Comparison of ENCODE assay signal across 8 cellular contexts in genomic region chr12:48680861-48681260, GRCh38. TPM values are rescaled to one million over a fixed set of nuclear protein-coding genes. Genes with fewer than 3 reads are reported as not detected.
DNase-seq lines count a peak whose midpoint lies in the region; ATAC-seq, FAIRE-seq and TF ChIP-seq lines count a peak whose summit lies in the region.

No MANE protein-coding gene starts in this region.

- H3K4me3 Mint-ChIP-seq in CD8-positive, alpha-beta memory T cell = peak overlapping the region; percentile 97 to 99 (median 98)

- peaks cover 47% of the 10 kb centered on the region for H4K20me1 ChIP-seq in PC-3 (ENCODE audit: low read length)

- WGBS in pancreas, 2 donors = 72 to 79% methylated on average over 13 of the region's 13 CpGs

- peaks cover 13% of the 10 kb centered on the region for H3K36me3 ChIP-seq in CD8-positive, alpha-beta memory T cell (ENCODE audit: insufficient read depth, low read length)
- H3K36me3 ChIP-seq in PC-3 (ENCODE audit: low read depth, low read length) = peaks cover 39% of the 10 kb centered on the region
- peaks cover 0 to 8% (median 6%) of the 10 kb centered on the region in 3 donors for H3K36me3 ChIP-seq in pancreas

- H3K4me1 ChIP-seq in CD8-positive, alpha-beta memory T cell (ENCODE audit: insufficient read depth, low read length) = peaks cover 43% of the 10 kb centered on the region
- H3K4me1 ChIP-seq in PC-3 (ENCODE audit: insufficient read depth, low read length) (peaks cover 25% of the 10 kb centered on the region), pancreas (peaks cover 14 to 30% (median 24%) of the 10 kb centered on the region in 3 donors)

- intact Hi-C loops in PC-3 (cut with micrococcal nuclease) (no loop called here), pancreas (cut with DNase I) (no loop called here)

- H3K9ac ChIP-seq in PC-3 (ENCODE audit: low read length) = peak overlapping the region; percentile 86

- peak overlapping the region; percentile 95 to 99 (median 98) for H3K27ac Mint-ChIP-seq in CD8-positive, alpha-beta memory T cell

- no peaks in the 10 kb centered on the region for H3K9me3 ChIP-seq in CD8-positive, alpha-beta memory T cell (ENCODE audit: low read length)
- no peaks in the 10 kb centered on the region for H3K9me3 ChIP-seq in PC-3 (ENCODE audit: low read length)
- no peaks in the 10 kb centered on the region for H3K9me3 ChIP-seq in pancreas

- H2AFZ ChIP-seq in PC-3 (ENCODE audit: low read length) = no peak overlapping the region

- TF ChIP-seq CTCF in PC-3 (conservative IDR thresholded peaks at IDR 0.05; ENCODE audit: low read depth, low read length) = no peak
- no peak for TF ChIP-seq CTCF in epithelial cell of esophagus (IDR thresholded peaks at IDR 0.05; ENCODE audit: insufficient read depth, low read depth, low read length, missing control alignments)
- no peak for TF ChIP-seq CTCF in pancreas (IDR thresholded peaks at IDR 0.05)

- peak overlapping the region; percentile 99 for H3K4me3 ChIP-seq in CD8-positive, alpha-beta memory T cell (ENCODE audit: low read length)
- H3K4me3 ChIP-seq in PC-3 (ENCODE audit: low read length) (peak overlapping the region; percentile 74), epithelial cell of esophagus (ENCODE audit: low read length) (peak overlapping the region; percentile 99), pancreas (peak overlapping the region in 3 of 4 donors; percentile 83 to 89 (median 85))

- H3K27ac ChIP-seq in CD8-positive, alpha-beta memory T cell (ENCODE audit: low read depth, low read length) = peak overlapping the region; percentile 96
- no peak overlapping the region for H3K27ac ChIP-seq in PC-3 (ENCODE audit: low read length)
- no peak overlapping the region for H3K27ac ChIP-seq in pancreas

- no peak for DNase-seq in CD8-positive, alpha-beta memory T cell
- no peak for DNase-seq in PC-3
- no peak for DNase-seq in epithelial cell of esophagus (ENCODE audit: low read depth)
- DNase-seq in pancreas = no peak
- DNase-seq in putamen (ENCODE audit: low spot score) = no peak
- DNase-seq in NCI-H510A treated with DMSO at 0.1 percent for 48 hours (lab: John Stamatoyannopoulos, UW) = no peak

- peaks cover 62% of the 10 kb centered on the region for H3K79me2 ChIP-seq in PC-3 (ENCODE audit: low read length)

- CTCF ChIA-PET in CD8-positive, alpha-beta memory T cell (lab: Charles Lee) = interaction anchor here (1.0 kb wide), 1 partner anchor 9 kb away, joined by 3 read pairs; no protein-coding TSS in a partner anchor
- CTCF ChIA-PET in PC-3 (lab: Charles Lee) = no interaction called here

- no peaks in the 10 kb centered on the region for H3K27me3 ChIP-seq in CD8-positive, alpha-beta memory T cell (ENCODE audit: insufficient read depth, low read length, poor library complexity, severe bottlenecking)
- no peaks in the 10 kb centered on the region for H3K27me3 ChIP-seq in PC-3 (ENCODE audit: low read length)
- H3K27me3 ChIP-seq in pancreas = no peaks in the 10 kb centered on the region

- no peak for FAIRE-seq in pancreas (lab: Jason Lieb, UNC)

- BruUV-seq in PC-3 (replicated peaks; lab: Mats Ljungman, UMichigan) = no TSS peak

- H3F3A ChIP-seq in PC-3 (ENCODE audit: low read length, unreplicated experiment) = no peaks in the 10 kb centered on the region

- no peaks in the 10 kb centered on the region for H3K9me3 Mint-ChIP-seq in CD8-positive, alpha-beta memory T cell

- H3K9me2 ChIP-seq in PC-3 (replicated peaks; ENCODE audit: low read length) = no peaks in the 10 kb centered on the region

- no peak for ATAC-seq in PC-3
- no peak for ATAC-seq in pancreas
- no peak for ATAC-seq in HG02973 (IDR thresholded peaks at IDR 0.05; ENCODE audit: unreplicated experiment)
- no peak for ATAC-seq in GM21381 (IDR thresholded peaks at IDR 0.05; ENCODE audit: unreplicated experiment)

- peaks cover 53 to 67% (median 65%) of the 10 kb centered on the region in 3 donors for H3K4me1 Mint-ChIP-seq in CD8-positive, alpha-beta memory T cell

- no peaks in the 10 kb centered on the region for H3K27me3 Mint-ChIP-seq in CD8-positive, alpha-beta memory T cell

- POLR2A ChIA-PET in CD8-positive, alpha-beta memory T cell (lab: Charles Lee) = no interaction called here
- POLR2A ChIA-PET in PC-3 (lab: Charles Lee; ENCODE audit: unreplicated experiment) = no interaction called here

- H3K4me2 ChIP-seq in PC-3 (ENCODE audit: low read length) = peak overlapping the region; percentile 92

- peaks cover 0 to 54% (median 13%) of the 10 kb centered on the region in 3 donors for H3K36me3 Mint-ChIP-seq in CD8-positive, alpha-beta memory T cell

RNA-seq across cellular contexts. Expression of gene KANSL2, which starts 1.2 kb away (rescaled TPM):
- 10 to 100 TPM; 58.7 to 60.3 TPM for total RNA-seq in CD8-positive, alpha-beta memory T cell
- 34.3 TPM for polyA plus RNA-seq in CD8-positive, alpha-beta memory T cell
- total RNA-seq in PC-3 (2014; rRNA removed) (33.3 and 33.4 TPM in 2 replicates), pancreas (10 to 100 TPM in 5 of 6 donors, 1 to 10 TPM in 1; 6.2 to 16.5 (median 12.1) TPM)
- polyA plus RNA-seq in pancreas = 10 to 100 TPM; 12.5 to 24.4 TPM

RNA-seq across cellular contexts. Expression of gene CCNT1, which starts 35.6 kb away (rescaled TPM):
- 10 to 100 TPM; 59.1 to 66.4 TPM for total RNA-seq in CD8-positive, alpha-beta memory T cell
- 12.9 TPM for polyA plus RNA-seq in CD8-positive, alpha-beta memory T cell
- total RNA-seq in PC-3 (2014; rRNA removed) = 15.1 and 20.7 TPM in 2 replicates
- total RNA-seq in pancreas = 10 to 100 TPM in 5 of 6 donors, 1 to 10 TPM in 1; 7.7 to 21.2 (median 17.2) TPM
- 1 to 10 TPM; 3.7 to 6.4 TPM for polyA plus RNA-seq in pancreas
